19 cellular contexts compared by ENCODE assay signal in genomic region chr11:134271978-134272377, GRCh38. TPM values are rescaled to one million over a fixed set of nuclear protein-coding genes. Genes with fewer than 3 reads are reported as not detected.
DNase-seq lines count a peak whose midpoint lies in the region; ATAC-seq and TF ChIP-seq lines count a peak whose summit lies in the region.
"Had no signal": no experiment of that assay in that cellular context is flagged by ENCODE, and none has a peak within 500 bp of the region (broad histone marks: within the 10 kb centered on the region; RNA-seq: fewer than 3 reads in every experiment).

No MANE protein-coding gene starts in this region.

- H3K9me3 Mint-ChIP-seq in activated T-helper 17 cell treated with anti-CD3 and anti-CD28 coated beads, Interleukin-2, amount 50 U/mL, for 72 hours = no peaks in the 10 kb centered on the region
- H3K9me3 Mint-ChIP-seq: CD4-positive, alpha-beta T cell had no signal

- H3K4me1 ChIP-seq in HUES48 (ENCODE audit: control insufficient read depth, insufficient read depth, low read length) = peaks cover 48% of the 10 kb centered on the region
- peaks cover 50% of the 10 kb centered on the region for H3K4me1 ChIP-seq in iPS-18a (ENCODE audit: control insufficient read depth, low read depth, low read length)
- H3K4me1 ChIP-seq in left ventricle myocardium inferior = peaks cover 18% of the 10 kb centered on the region

- no peak overlapping the region for H3K4me3 Mint-ChIP-seq in activated T-helper 17 cell treated with anti-CD3 and anti-CD28 coated beads, Interleukin-2, amount 50 U/mL, for 72 hours

- no peaks in the 10 kb centered on the region for H3K27me3 Mint-ChIP-seq in activated T-helper 17 cell treated with anti-CD3 and anti-CD28 coated beads, Interleukin-2, amount 50 U/mL, for 72 hours
- H3K27me3 Mint-ChIP-seq: CD4-positive, alpha-beta T cell had no signal

- no peaks in the 10 kb centered on the region for H3K36me3 Mint-ChIP-seq in activated T-helper 17 cell treated with anti-CD3 and anti-CD28 coated beads, Interleukin-2, amount 50 U/mL, for 72 hours (ENCODE audit: low read depth)

- H3K27me3 ChIP-seq in HUES48 (ENCODE audit: control insufficient read depth, insufficient read depth, low read length) = no peaks in the 10 kb centered on the region
- peaks cover 22% of the 10 kb centered on the region for H3K27me3 ChIP-seq in iPS-18a (ENCODE audit: control insufficient read depth, insufficient read depth, low read length)
- H3K27me3 ChIP-seq in left ventricle myocardium inferior (ENCODE audit: low read depth) = peaks cover 79% of the 10 kb centered on the region

- peaks cover 26% of the 10 kb centered on the region for H3K4me1 Mint-ChIP-seq in activated T-helper 17 cell treated with anti-CD3 and anti-CD28 coated beads, Interleukin-2, amount 50 U/mL, for 72 hours

- peak overlapping the region; percentile 59 for H3K27ac Mint-ChIP-seq in activated T-helper 17 cell treated with anti-CD3 and anti-CD28 coated beads, Interleukin-2, amount 50 U/mL, for 72 hours
- H3K27ac Mint-ChIP-seq: CD4-positive, alpha-beta T cell had no signal

- DNase-seq in mucosa of gallbladder (ENCODE audit: low spot score) (no peak), left ventricle myocardium inferior (no peak), SHP77 (lab: John Stamatoyannopoulos, UW) (no peak)
- DNase-seq: CD4-positive, alpha-beta T cell; COR-L47; KG1; NCI-H1436 treated with DMSO at 0.1 percent for 48 hours; NCI-H1930; NCI-H226; NCI-H510A treated with DMSO at 0.1 percent for 48 hours; NCI-H748 treated with DMSO at 0.1 percent for 48 hours; PC-9; RPMI8226 had no signal

- intact Hi-C loops in left ventricle myocardium inferior (cut with micrococcal nuclease) = no loop called here

- H3K4me3 ChIP-seq in HUES48 (ENCODE audit: low read depth, low read length) = 0 out of 2 replicates have a peak overlapping the region, but pooled peaks have one; percentile 96
- peak overlapping the region; percentile 36 for H3K4me3 ChIP-seq in iPS-18a (ENCODE audit: low read length)
- H3K4me3 ChIP-seq in left ventricle myocardium inferior = no peak overlapping the region
- H3K4me3 ChIP-seq: BLaER1, PC-9, SK-N-MC had no signal

- TF ChIP-seq CTCF in left ventricle myocardium inferior (IDR thresholded peaks at IDR 0.05; ENCODE audit: borderline replicate concordance) = no peak

- H3K9me3 ChIP-seq in HUES48 (ENCODE audit: control insufficient read depth, insufficient read depth, low read length) = no peaks in the 10 kb centered on the region
- H3K9me3 ChIP-seq in iPS-18a (ENCODE audit: control insufficient read depth, low read depth, low read length) = no peaks in the 10 kb centered on the region
- no peaks in the 10 kb centered on the region for H3K9me3 ChIP-seq in left ventricle myocardium inferior (replicated peaks)
- H3K9me3 ChIP-seq: BLaER1 had no signal

- H3K27ac ChIP-seq in HUES48 (ENCODE audit: low read depth, low read length) (peak overlapping the region; percentile 88), iPS-18a (ENCODE audit: low read length) (no peak overlapping the region), left ventricle myocardium inferior (replicated peaks) (no peak overlapping the region)
- H3K27ac ChIP-seq: BLaER1, PC-9, SK-N-MC had no signal

- no peak for ATAC-seq in activated T-helper 17 cell treated with anti-CD3 and anti-CD28 coated beads, Interleukin-2, amount 50 U/mL, for 72 hours (replicated peaks)
- no peak for ATAC-seq in GM21526 (IDR thresholded peaks at IDR 0.05; ENCODE audit: low FRiP score, unreplicated experiment)

- no peak overlapping the region for H3K9ac ChIP-seq in HUES48 (ENCODE audit: low read depth, low read length)
- no peak overlapping the region for H3K9ac ChIP-seq in iPS-18a (ENCODE audit: low read length)
- H3K9ac ChIP-seq: BLaER1 had no signal

- H3K36me3 ChIP-seq in HUES48 (ENCODE audit: control insufficient read depth, insufficient read depth, low read length) (0 out of 2 replicates have a peak, but pooled peaks cover 2% of the 10 kb centered on the region), iPS-18a (ENCODE audit: control insufficient read depth, low read depth, low read length) (no peaks in the 10 kb centered on the region), left ventricle myocardium inferior (no peaks in the 10 kb centered on the region)
- H3K36me3 ChIP-seq: BLaER1 had no signal

RNA-seq across cellular contexts. Expression of gene GLB1L3, which starts 4.2 kb away (rescaled TPM):
- total RNA-seq in activated T-helper 17 cell treated with anti-CD3 and anti-CD28 coated beads, Interleukin-2, amount 50 U/mL, for 72 hours = 10 to 100 TPM; 10.9 to 15.7 TPM
- not detected for total RNA-seq in mucosa of gallbladder
- total RNA-seq in left ventricle myocardium inferior = not detected
- total RNA-seq: PC-9 had no signal

RNA-seq across cellular contexts. Expression of gene ACAD8, which starts 18.6 kb away (rescaled TPM):
- 10 to 100 TPM; 22.8 to 23.7 TPM for total RNA-seq in activated T-helper 17 cell treated with anti-CD3 and anti-CD28 coated beads, Interleukin-2, amount 50 U/mL, for 72 hours
- 29.7 TPM for total RNA-seq in mucosa of gallbladder
- total RNA-seq in left ventricle myocardium inferior = 40.7 TPM

RNA-seq across cellular contexts. Expression of gene THYN1, which starts 18.8 kb away (rescaled TPM):
- total RNA-seq in activated T-helper 17 cell treated with anti-CD3 and anti-CD28 coated beads, Interleukin-2, amount 50 U/mL, for 72 hours = 10 to 100 TPM; 72.7 to 81.0 TPM
- total RNA-seq in mucosa of gallbladder (39.4 TPM), left ventricle myocardium inferior (41.2 TPM)

RNA-seq across cellular contexts. Expression of gene VPS26B, which starts 47.5 kb away (rescaled TPM):
- 10 to 100 TPM; 36.6 to 40.7 TPM for total RNA-seq in activated T-helper 17 cell treated with anti-CD3 and anti-CD28 coated beads, Interleukin-2, amount 50 U/mL, for 72 hours
- total RNA-seq in mucosa of gallbladder (54.8 TPM), left ventricle myocardium inferior (37.6 TPM)

RNA-seq across cellular contexts. Expression of gene NCAPD3, which starts 48.2 kb away (rescaled TPM):
- total RNA-seq in activated T-helper 17 cell treated with anti-CD3 and anti-CD28 coated beads, Interleukin-2, amount 50 U/mL, for 72 hours = 100 to 1,000 TPM in 1 of 2 donors, 10 to 100 TPM in 1; 77.5 to 103 TPM
- total RNA-seq in mucosa of gallbladder (14.7 TPM), left ventricle myocardium inferior (17.2 TPM)

Comparison
In these comparisons a context has a peak if more than half of its experiments do, and no peak if none do; other contexts are left out.
1. RNA of gene GLB1L3, which starts 4.2 kb away (total RNA-seq): 10.9 to 15.7 TPM in activated T-helper 17 cell treated with anti-CD3 and anti-CD28 coated beads, Interleukin-2, amount 50 U/mL, for 72 hours; not detected in mucosa of gallbladder (single experiment) and not detected in left ventricle myocardium inferior (single experiment); every median in the first group is over 10 times any median in the second.